13 cellular contexts compared by ENCODE assay signal in the genomic region with DNA sequence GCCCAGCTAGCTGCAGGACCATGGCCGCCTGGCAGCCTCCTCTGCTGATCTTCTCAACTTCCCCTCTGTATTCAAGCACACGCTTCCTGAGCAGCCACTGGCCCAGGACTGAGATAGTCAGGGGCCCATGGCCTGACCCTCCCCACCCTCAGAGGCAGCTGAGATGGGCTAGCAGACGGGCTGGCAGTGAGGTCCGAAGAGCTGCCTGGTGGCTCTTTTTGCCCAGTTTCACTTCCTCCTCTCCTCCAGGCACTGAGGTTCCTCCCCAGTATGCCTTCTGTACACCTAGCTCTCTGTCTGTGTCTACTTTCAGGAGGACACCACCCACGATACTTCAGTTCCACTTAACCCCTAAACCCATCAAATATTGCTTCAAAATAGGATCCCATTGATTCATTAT.
DNase-seq lines count a peak whose midpoint lies in the region; ATAC-seq and TF ChIP-seq lines count a peak whose summit lies in the region.
"Had no signal": no experiment of that assay in that cellular context is flagged by ENCODE, and none has a peak within 500 bp of the region (broad histone marks: within the 10 kb centered on the region; RNA-seq: fewer than 3 reads in every experiment).

No MANE protein-coding gene starts in this region.

- no peak for TF ChIP-seq CTCF in GM10266 (IDR thresholded peaks at IDR 0.05; ENCODE audit: control insufficient read depth, insufficient read depth, low read depth, missing control alignments)

- DNase-seq in midbrain (lab: John Stamatoyannopoulos, UW) = peak; percentile 35
- no peak for DNase-seq in T-helper 1 cell
- no peak for DNase-seq in GM10266 (ENCODE audit: extremely low spot score)
- DNase-seq in NCI-H2081 (lab: John Stamatoyannopoulos, UW) = no peak
- DNase-seq: activated T-cell treated with anti-CD3 and anti-CD28 coated beads, Interleukin-2, amount 50 U/mL, for 48 hours; DND-41; glutamatergic neuron; NCI-H1694 treated with DMSO at 0.1 percent for 48 hours; SK-N-SH had no signal

- ATAC-seq in GM18868 (IDR thresholded peaks at IDR 0.05; ENCODE audit: unreplicated experiment) = peak; percentile 95
- ATAC-seq in GM21619 (IDR thresholded peaks at IDR 0.05; ENCODE audit: unreplicated experiment) = peak; percentile 86
- peak; percentile 82 for ATAC-seq in HG03442 (IDR thresholded peaks at IDR 0.05; ENCODE audit: unreplicated experiment)
- no peak for ATAC-seq in HG03095 (IDR thresholded peaks at IDR 0.05; ENCODE audit: unreplicated experiment)
